ENCODE assay signal across 1 cellular context in genomic region chr3:150798122-150798618, GRCh38.
A peak's percentile ranks its signal among the peaks of the same experiment; 100 is the strongest.
TF ChIP-seq lines count a peak whose summit lies in the region.

No MANE protein-coding gene starts in this region.

TF ChIP-seq in K562, 482 proteins besides CTCF, POLR2A, EP300 and RAD21 (continued from another document):
- TF ChIP-seq ZNF318 (IDR thresholded peaks at IDR 0.05; ENCODE audit: borderline replicate concordance in 1 of 2, low read depth in 1 of 2) (no peak), SIX5 (IDR thresholded peaks at IDR 0.05; ENCODE audit: borderline replicate concordance in 1 of 2, insufficient read depth in 1 of 2, low read depth in 1 of 2, low read length in 2 of 2) (no peak), ARID3A (IDR thresholded peaks at IDR 0.05; ENCODE audit: borderline replicate concordance, low read depth, low read length) (no peak), ZNF639 (CRISPR knock-in tag; conservative IDR thresholded peaks at IDR 0.05 in 1 of 2, IDR thresholded peaks at IDR 0.05 in 1 of 2) (no peak), NBN (IDR thresholded peaks at IDR 0.05; ENCODE audit: low read depth) (no peak), SRF (CRISPR knock-in tag; IDR thresholded peaks at IDR 0.05) (no peak), CEBPZ (IDR thresholded peaks at IDR 0.05; ENCODE audit: borderline replicate concordance, low read depth, low read length) (no peak), ZNF347 (CRISPR knock-in tag; IDR thresholded peaks at IDR 0.05; ENCODE audit: low read depth) (no peak), CEBPB (tag; IDR thresholded peaks at IDR 0.05) (peak; percentile 78), FOS (IDR thresholded peaks at IDR 0.05; ENCODE audit: extremely low read depth, insufficient read length) (no peak), IRF2 (CRISPR knock-in tag; IDR thresholded peaks at IDR 0.05) (no peak), HNRNPLL (IDR thresholded peaks at IDR 0.05; ENCODE audit: low read depth, low read length, poor library complexity, severe bottlenecking) (no peak), CEBPG (CRISPR knock-in tag; IDR thresholded peaks at IDR 0.05) (no peak), CEBPG (tag; conservative IDR thresholded peaks at IDR 0.05 in 1 of 2, IDR thresholded peaks at IDR 0.05 in 1 of 2) (peak; percentile 43 to 54; a peak in 3 of 4 replicates)
